1 cellular context compared by ENCODE assay signal in genomic region chr4:5012477-5012876, GRCh38.
TF ChIP-seq lines count a peak whose summit lies in the region.

No MANE protein-coding gene starts in this region.

TF ChIP-seq in HepG2, 621 proteins besides CTCF, POLR2A, EP300 and RAD21 (continued from another document):
- TF ChIP-seq BCLAF1 (IDR thresholded peaks at IDR 0.05) (no peak), ZNF83 (CRISPR knock-in tag; IDR thresholded peaks at IDR 0.05; ENCODE audit: borderline replicate concordance) (no peak), TCF7 (IDR thresholded peaks at IDR 0.05; ENCODE audit: low read depth) (peak; percentile 42; the same call in 1 of the 2 replicates), SSRP1 (CRISPR knock-in tag; IDR thresholded peaks at IDR 0.05) (no peak), HHEX (CRISPR knock-in tag; IDR thresholded peaks at IDR 0.05) (peak; percentile 73; the same call in 1 of the 2 replicates), NAIF1 (CRISPR knock-in tag; IDR thresholded peaks at IDR 0.05; ENCODE audit: borderline replicate concordance) (no peak)
- TF ChIP-seq, protein P1, sequence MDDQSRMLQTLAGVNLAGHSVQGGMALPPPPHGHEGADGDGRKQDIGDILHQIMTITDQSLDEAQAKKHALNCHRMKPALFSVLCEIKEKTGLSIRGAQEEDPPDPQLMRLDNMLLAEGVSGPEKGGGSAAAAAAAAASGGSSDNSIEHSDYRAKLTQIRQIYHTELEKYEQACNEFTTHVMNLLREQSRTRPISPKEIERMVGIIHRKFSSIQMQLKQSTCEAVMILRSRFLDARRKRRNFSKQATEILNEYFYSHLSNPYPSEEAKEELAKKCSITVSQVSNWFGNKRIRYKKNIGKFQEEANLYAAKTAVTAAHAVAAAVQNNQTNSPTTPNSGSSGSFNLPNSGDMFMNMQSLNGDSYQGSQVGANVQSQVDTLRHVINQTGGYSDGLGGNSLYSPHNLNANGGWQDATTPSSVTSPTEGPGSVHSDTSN (CRISPR knock-in tag; IDR thresholded peaks at IDR 0.05; ENCODE audit: borderline replicate concordance) = no peak
